1 cellular context compared by ENCODE assay signal in the genomic region with DNA sequence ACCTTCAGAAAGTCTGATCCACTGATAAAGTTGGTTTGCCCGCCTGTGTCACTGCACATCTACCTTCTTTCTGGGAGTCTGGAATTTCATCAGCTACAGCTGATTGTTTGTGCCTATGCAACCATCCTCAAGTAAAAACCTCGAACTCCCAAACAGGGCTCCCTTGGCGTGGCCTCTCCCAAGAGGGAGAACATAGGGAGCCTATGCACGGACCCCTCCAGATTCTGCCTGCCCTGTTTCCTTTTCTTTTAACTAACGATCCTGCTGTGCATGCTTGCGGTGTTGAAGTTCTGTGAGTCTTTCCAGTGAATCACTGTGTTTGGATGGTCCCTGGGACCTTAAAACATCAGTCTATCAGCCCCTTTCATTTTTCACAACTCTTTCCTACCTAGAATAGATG.
TF ChIP-seq lines count a peak whose summit lies in the region.

No MANE protein-coding gene starts in this region.

TF ChIP-seq in GM23338, 12 proteins besides CTCF, POLR2A, EP300 and RAD21 (continued from another document):
- TF ChIP-seq, protein P1, sequence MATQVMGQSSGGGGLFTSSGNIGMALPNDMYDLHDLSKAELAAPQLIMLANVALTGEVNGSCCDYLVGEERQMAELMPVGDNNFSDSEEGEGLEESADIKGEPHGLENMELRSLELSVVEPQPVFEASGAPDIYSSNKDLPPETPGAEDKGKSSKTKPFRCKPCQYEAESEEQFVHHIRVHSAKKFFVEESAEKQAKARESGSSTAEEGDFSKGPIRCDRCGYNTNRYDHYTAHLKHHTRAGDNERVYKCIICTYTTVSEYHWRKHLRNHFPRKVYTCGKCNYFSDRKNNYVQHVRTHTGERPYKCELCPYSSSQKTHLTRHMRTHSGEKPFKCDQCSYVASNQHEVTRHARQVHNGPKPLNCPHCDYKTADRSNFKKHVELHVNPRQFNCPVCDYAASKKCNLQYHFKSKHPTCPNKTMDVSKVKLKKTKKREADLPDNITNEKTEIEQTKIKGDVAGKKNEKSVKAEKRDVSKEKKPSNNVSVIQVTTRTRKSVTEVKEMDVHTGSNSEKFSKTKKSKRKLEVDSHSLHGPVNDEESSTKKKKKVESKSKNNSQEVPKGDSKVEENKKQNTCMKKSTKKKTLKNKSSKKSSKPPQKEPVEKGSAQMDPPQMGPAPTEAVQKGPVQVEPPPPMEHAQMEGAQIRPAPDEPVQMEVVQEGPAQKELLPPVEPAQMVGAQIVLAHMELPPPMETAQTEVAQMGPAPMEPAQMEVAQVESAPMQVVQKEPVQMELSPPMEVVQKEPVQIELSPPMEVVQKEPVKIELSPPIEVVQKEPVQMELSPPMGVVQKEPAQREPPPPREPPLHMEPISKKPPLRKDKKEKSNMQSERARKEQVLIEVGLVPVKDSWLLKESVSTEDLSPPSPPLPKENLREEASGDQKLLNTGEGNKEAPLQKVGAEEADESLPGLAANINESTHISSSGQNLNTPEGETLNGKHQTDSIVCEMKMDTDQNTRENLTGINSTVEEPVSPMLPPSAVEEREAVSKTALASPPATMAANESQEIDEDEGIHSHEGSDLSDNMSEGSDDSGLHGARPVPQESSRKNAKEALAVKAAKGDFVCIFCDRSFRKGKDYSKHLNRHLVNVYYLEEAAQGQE (IDR thresholded peaks at IDR 0.05; ENCODE audit: unreplicated experiment) = no peak
- TF ChIP-seq POLR2AphosphoS5 (IDR thresholded peaks at IDR 0.05; ENCODE audit: low read depth) (no peak), EZH2phosphoT487 (IDR thresholded peaks at IDR 0.05; ENCODE audit: unreplicated experiment) (no peak), JUNB (IDR thresholded peaks at IDR 0.05; ENCODE audit: unreplicated experiment) (no peak), EZH2 (IDR thresholded peaks at IDR 0.05; ENCODE audit: low read depth, unreplicated experiment) (no peak), ZNF331 (CRISPR knock-in tag; IDR thresholded peaks at IDR 0.05; ENCODE audit: low read depth) (no peak), ZNF114 (CRISPR knock-in tag; IDR thresholded peaks at IDR 0.05) (no peak)
- TF ChIP-seq, protein P2, sequence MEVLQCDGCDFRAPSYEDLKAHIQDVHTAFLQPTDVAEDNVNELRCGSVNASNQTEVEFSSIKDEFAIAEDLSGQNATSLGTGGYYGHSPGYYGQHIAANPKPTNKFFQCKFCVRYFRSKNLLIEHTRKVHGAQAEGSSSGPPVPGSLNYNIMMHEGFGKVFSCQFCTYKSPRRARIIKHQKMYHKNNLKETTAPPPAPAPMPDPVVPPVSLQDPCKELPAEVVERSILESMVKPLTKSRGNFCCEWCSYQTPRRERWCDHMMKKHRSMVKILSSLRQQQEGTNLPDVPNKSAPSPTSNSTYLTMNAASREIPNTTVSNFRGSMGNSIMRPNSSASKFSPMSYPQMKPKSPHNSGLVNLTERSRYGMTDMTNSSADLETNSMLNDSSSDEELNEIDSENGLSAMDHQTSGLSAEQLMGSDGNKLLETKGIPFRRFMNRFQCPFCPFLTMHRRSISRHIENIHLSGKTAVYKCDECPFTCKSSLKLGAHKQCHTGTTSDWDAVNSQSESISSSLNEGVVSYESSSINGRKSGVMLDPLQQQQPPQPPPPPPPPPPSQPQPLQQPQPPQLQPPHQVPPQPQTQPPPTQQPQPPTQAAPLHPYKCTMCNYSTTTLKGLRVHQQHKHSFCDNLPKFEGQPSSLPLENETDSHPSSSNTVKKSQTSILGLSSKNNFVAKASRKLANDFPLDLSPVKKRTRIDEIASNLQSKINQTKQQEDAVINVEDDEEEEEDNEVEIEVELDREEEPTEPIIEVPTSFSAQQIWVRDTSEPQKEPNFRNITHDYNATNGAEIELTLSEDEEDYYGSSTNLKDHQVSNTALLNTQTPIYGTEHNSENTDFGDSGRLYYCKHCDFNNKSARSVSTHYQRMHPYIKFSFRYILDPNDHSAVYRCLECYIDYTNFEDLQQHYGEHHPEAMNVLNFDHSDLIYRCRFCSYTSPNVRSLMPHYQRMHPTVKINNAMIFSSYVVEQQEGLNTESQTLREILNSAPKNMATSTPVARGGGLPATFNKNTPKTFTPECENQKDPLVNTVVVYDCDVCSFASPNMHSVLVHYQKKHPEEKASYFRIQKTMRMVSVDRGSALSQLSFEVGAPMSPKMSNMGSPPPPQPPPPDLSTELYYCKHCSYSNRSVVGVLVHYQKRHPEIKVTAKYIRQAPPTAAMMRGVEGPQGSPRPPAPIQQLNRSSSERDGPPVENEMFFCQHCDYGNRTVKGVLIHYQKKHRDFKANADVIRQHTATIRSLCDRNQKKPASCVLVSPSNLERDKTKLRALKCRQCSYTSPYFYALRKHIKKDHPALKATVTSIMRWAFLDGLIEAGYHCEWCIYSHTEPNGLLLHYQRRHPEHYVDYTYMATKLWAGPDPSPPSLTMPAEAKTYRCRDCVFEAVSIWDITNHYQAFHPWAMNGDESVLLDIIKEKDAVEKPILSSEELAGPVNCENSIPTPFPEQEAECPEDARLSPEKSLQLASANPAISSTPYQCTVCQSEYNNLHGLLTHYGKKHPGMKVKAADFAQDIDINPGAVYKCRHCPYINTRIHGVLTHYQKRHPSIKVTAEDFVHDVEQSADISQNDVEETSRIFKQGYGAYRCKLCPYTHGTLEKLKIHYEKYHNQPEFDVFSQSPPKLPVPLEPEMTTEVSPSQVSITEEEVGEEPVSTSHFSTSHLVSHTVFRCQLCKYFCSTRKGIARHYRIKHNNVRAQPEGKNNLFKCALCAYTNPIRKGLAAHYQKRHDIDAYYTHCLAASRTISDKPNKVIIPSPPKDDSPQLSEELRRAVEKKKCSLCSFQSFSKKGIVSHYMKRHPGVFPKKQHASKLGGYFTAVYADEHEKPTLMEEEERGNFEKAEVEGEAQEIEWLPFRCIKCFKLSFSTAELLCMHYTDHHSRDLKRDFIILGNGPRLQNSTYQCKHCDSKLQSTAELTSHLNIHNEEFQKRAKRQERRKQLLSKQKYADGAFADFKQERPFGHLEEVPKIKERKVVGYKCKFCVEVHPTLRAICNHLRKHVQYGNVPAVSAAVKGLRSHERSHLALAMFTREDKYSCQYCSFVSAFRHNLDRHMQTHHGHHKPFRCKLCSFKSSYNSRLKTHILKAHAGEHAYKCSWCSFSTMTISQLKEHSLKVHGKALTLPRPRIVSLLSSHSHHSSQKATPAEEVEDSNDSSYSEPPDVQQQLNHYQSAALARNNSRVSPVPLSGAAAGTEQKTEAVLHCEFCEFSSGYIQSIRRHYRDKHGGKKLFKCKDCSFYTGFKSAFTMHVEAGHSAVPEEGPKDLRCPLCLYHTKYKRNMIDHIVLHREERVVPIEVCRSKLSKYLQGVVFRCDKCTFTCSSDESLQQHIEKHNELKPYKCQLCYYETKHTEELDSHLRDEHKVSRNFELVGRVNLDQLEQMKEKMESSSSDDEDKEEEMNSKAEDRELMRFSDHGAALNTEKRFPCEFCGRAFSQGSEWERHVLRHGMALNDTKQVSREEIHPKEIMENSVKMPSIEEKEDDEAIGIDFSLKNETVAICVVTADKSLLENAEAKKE (CRISPR knock-in tag; IDR thresholded peaks at IDR 0.05) = no peak
